24 cellular contexts compared by ENCODE assay signal in the genomic region with DNA sequence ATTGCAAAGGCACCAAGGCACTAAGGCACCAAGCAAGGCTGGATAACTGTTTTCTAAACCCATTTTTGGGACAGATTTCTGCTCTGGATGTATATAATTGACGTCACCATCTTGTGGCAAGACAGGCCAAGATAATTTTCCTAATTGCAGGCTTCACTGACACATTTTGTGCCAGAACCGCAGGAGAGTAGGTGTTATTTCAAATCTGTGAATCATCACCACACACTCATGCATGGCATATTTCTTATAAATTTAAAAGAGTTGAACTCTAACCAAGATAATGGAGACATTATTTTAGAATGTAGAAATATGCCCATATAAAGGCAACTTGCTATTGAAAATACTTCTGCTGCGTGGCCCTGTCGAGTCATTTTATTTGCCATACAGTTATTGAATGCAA.
DNase-seq lines count a peak whose midpoint lies in the region; ATAC-seq and TF ChIP-seq lines count a peak whose summit lies in the region.
"Had no signal": no experiment of that assay in that cellular context is flagged by ENCODE, and none has a peak within 500 bp of the region (broad histone marks: within the 10 kb centered on the region; RNA-seq: fewer than 3 reads in every experiment).

No MANE protein-coding gene starts in this region.

- H2AFZ ChIP-seq in mesenchymal stem cell (ENCODE audit: low read depth, low read length), result no peak overlapping the region

- H3K27me3 Mint-ChIP-seq in activated CD4-positive, alpha-beta memory T cell treated with anti-CD3 and anti-CD28 coated beads for 36 hours, result no peaks in the 10 kb centered on the region
- H3K27me3 Mint-ChIP-seq: activated CD4-positive, alpha-beta T cell treated with anti-CD3 and anti-CD28 coated beads, Interleukin-2, amount 10 ng/mL, durations not matched to agents 24 days and 14 days had no signal

- H3K9me3 ChIP-seq in mesenchymal stem cell (ENCODE audit: control insufficient read depth, low read length) (no peaks in the 10 kb centered on the region), upper lobe of right lung (no peaks in the 10 kb centered on the region)

- DNase-seq in activated naive CD4-positive, alpha-beta T cell treated with Interleukin-2 at 50 U/mL for 16 hours, result peak; percentile 7
- no peak for DNase-seq in activated naive CD4-positive, alpha-beta T cell treated with anti-CD3 and anti-CD28 coated beads, Interleukin-2, amount 50 U/mL, for 16 hours
- peak; percentile 23 for DNase-seq in amniotic epithelial cell (ENCODE audit: low read depth)
- DNase-seq in mesenchymal stem cell, result no peak
- no peak for DNase-seq in upper lobe of right lung
- no peak for DNase-seq in activated CD4-positive, alpha-beta memory T cell treated with anti-CD3 and anti-CD28 coated beads for 36 hours
- no peak for DNase-seq in NCI-H1694 treated with DMSO at 0.1 percent for 48 hours (lab: John Stamatoyannopoulos, UW)
- no peak for DNase-seq in COLO829 (ENCODE audit: low spot score)
- DNase-seq: activated CD4-positive, alpha-beta T cell treated with anti-CD3 and anti-CD28 coated beads, Interleukin-2, amount 10 ng/mL, durations not matched to agents 24 days and 14 days; activated CD8-positive, alpha-beta memory T cell treated with anti-CD3 and anti-CD28 coated beads, Interleukin-2, amount 50 U/mL, for 4 hours; COR-L47; DND-41; erythroblast; foreskin keratinocyte; HFFc6; NCI-H1092 treated with DMSO at 0.1 percent for 48 hours; NCI-H2029 treated with DMSO at 0.1 percent for 48 hours; NCI-H446; NK-92 treated with Interleukin-12 subunit alpha and Interleukin-12 subunit beta, amount 100 ng/mL, for 24 hours; SJCRH30; small intestine; stimulated activated CD4-positive, alpha-beta T cell treated with anti-CD3 and anti-CD28 coated beads, Interleukin-2, amount 100 ng/mL, for 48 hours; stomach; trophoblast cell had no signal

- peaks cover 6% of the 10 kb centered on the region for H3K9me3 Mint-ChIP-seq in activated CD4-positive, alpha-beta memory T cell treated with anti-CD3 and anti-CD28 coated beads for 36 hours

- no peak overlapping the region for H3K14ac ChIP-seq in mesenchymal stem cell (ENCODE audit: low read length in 2 of 2)

- H3K4me1 ChIP-seq in mesenchymal stem cell (ENCODE audit: control insufficient read depth, insufficient read depth, low read depth, low read length), result peaks cover 4% of the 10 kb centered on the region
- H3K4me1 ChIP-seq in upper lobe of right lung, result no peaks in the 10 kb centered on the region

- no peak overlapping the region for H3K23ac ChIP-seq in mesenchymal stem cell (ENCODE audit: low read length in 2 of 2)

- no peak overlapping the region for H2AK5ac ChIP-seq in mesenchymal stem cell (ENCODE audit: low read length, severe bottlenecking)

- H3K36me3 Mint-ChIP-seq in activated CD4-positive, alpha-beta memory T cell treated with anti-CD3 and anti-CD28 coated beads for 36 hours, result peaks cover 9% of the 10 kb centered on the region

- H3K18ac ChIP-seq in mesenchymal stem cell (ENCODE audit: low read depth in 1 of 2, low read length in 2 of 2), result no peak overlapping the region

- H2BK15ac ChIP-seq in mesenchymal stem cell (ENCODE audit: low read depth, poor library complexity, severe bottlenecking), result no peak overlapping the region

- 96% methylated on average over 3 of the region's 4 CpGs for WGBS in mesenchymal stem cell

- peaks cover 15% of the 10 kb centered on the region for H3K4me1 Mint-ChIP-seq in activated CD4-positive, alpha-beta memory T cell treated with anti-CD3 and anti-CD28 coated beads for 36 hours (ENCODE audit: low read depth)

- CTCF ChIA-PET in activated CD4-positive, alpha-beta memory T cell treated with anti-CD3 and anti-CD28 coated beads for 36 hours (lab: Charles Lee), result no interaction called here

- TF ChIP-seq CTCF in upper lobe of right lung (IDR thresholded peaks at IDR 0.05), result no peak

- H4K8ac ChIP-seq in mesenchymal stem cell (ENCODE audit: low read length), result no peak overlapping the region

- H3K4me3 ChIP-seq in mesenchymal stem cell (ENCODE audit: insufficient read depth in 1 of 2, low read depth in 1 of 2, low read length in 2 of 2) (no peak overlapping the region), upper lobe of right lung (no peak overlapping the region)
- H3K4me3 ChIP-seq: SJCRH30, stomach had no signal

- H4K91ac ChIP-seq in mesenchymal stem cell (ENCODE audit: low read length), result no peak overlapping the region

- no peak overlapping the region for H3K27ac Mint-ChIP-seq in activated CD4-positive, alpha-beta memory T cell treated with anti-CD3 and anti-CD28 coated beads for 36 hours
- H3K27ac Mint-ChIP-seq: activated CD4-positive, alpha-beta T cell treated with anti-CD3 and anti-CD28 coated beads, Interleukin-2, amount 10 ng/mL, durations not matched to agents 24 days and 14 days; HFFc6 had no signal

- H3K4me3 Mint-ChIP-seq in activated CD4-positive, alpha-beta memory T cell treated with anti-CD3 and anti-CD28 coated beads for 36 hours, result no peak overlapping the region
- H3K4me3 Mint-ChIP-seq: activated CD4-positive, alpha-beta T cell treated with anti-CD3 and anti-CD28 coated beads, Interleukin-2, amount 10 ng/mL, durations not matched to agents 24 days and 14 days; HFFc6 had no signal

- H3K36me3 ChIP-seq in mesenchymal stem cell (ENCODE audit: control insufficient read depth in 1 of 2, insufficient read depth in 2 of 2, low read depth in 1 of 2, low read length in 2 of 2) (peaks cover 0 to 10% of the 10 kb centered on the region in 2 experiments), upper lobe of right lung (peaks cover under 1% of the 10 kb centered on the region)
- H3K36me3 ChIP-seq: SJCRH30 had no signal

- H3K9ac ChIP-seq in mesenchymal stem cell (ENCODE audit: low read length), result no peak overlapping the region

- no peak overlapping the region for H3K4ac ChIP-seq in mesenchymal stem cell (ENCODE audit: low read depth in 1 of 2, low read length in 2 of 2)

- H2BK12ac ChIP-seq in mesenchymal stem cell (ENCODE audit: low read length in 2 of 2), result no peak overlapping the region

- H2BK5ac ChIP-seq in mesenchymal stem cell (ENCODE audit: low read depth, low read length, poor library complexity, severe bottlenecking), result no peak overlapping the region

- H3K27me3 ChIP-seq in mesenchymal stem cell (ENCODE audit: control insufficient read depth in 1 of 2, insufficient read depth in 1 of 2, low read length in 2 of 2), result no peaks in the 10 kb centered on the region
- H3K27me3 ChIP-seq in upper lobe of right lung, result no peaks in the 10 kb centered on the region
- H3K27me3 ChIP-seq: foreskin keratinocyte, SJCRH30, stomach had no signal

- intact Hi-C loops in upper lobe of right lung (cut with DNase I), result no loop called here
- intact Hi-C loops in activated CD4-positive, alpha-beta memory T cell treated with anti-CD3 and anti-CD28 coated beads for 36 hours (cut with micrococcal nuclease), result no loop called here

- H3K79me1 ChIP-seq in mesenchymal stem cell (replicated peaks; ENCODE audit: low read length, poor library complexity, severe bottlenecking), result no peaks in the 10 kb centered on the region

- no peak overlapping the region for H3K4me2 ChIP-seq in mesenchymal stem cell (ENCODE audit: low read length, poor library complexity, severe bottlenecking)

- ATAC-seq in upper lobe of right lung, result peak; percentile 18
- ATAC-seq: foreskin keratinocyte had no signal

- H2BK120ac ChIP-seq in mesenchymal stem cell (ENCODE audit: low read depth, low read length), result no peak overlapping the region

- POLR2A ChIA-PET in activated CD4-positive, alpha-beta memory T cell treated with anti-CD3 and anti-CD28 coated beads for 36 hours (lab: Charles Lee), result no interaction called here

- H3K27ac ChIP-seq in mesenchymal stem cell (ENCODE audit: low read length, poor library complexity, severe bottlenecking) (peak overlapping the region; percentile 16), upper lobe of right lung (no peak overlapping the region)
- H3K27ac ChIP-seq: foreskin keratinocyte, SJCRH30, stomach had no signal

Comparison
In these comparisons a context has a peak if more than half of its experiments do, and no peak if none do; other contexts are left out.
1. DNase-seq: peak in activated naive CD4-positive, alpha-beta T cell treated with Interleukin-2 at 50 U/mL for 16 hours (single experiment) and amniotic epithelial cell (single experiment); none in activated naive CD4-positive, alpha-beta T cell treated with anti-CD3 and anti-CD28 coated beads, Interleukin-2, amount 50 U/mL, for 16 hours (single experiment), mesenchymal stem cell (single experiment), upper lobe of right lung (single experiment), activated CD4-positive, alpha-beta memory T cell treated with anti-CD3 and anti-CD28 coated beads for 36 hours (single experiment), NCI-H1694 treated with DMSO at 0.1 percent for 48 hours (single experiment) and COLO829 (single experiment).